In genomic region chr5:147509041-147509709, GRCh38 we compare ENCODE assay signal across 10 cellular contexts. TPM values are rescaled to one million over a fixed set of nuclear protein-coding genes. Genes with fewer than 3 reads are reported as not detected.
DNase-seq lines count a peak whose midpoint lies in the region; ATAC-seq and TF ChIP-seq lines count a peak whose summit lies in the region.
"Had no signal": no experiment of that assay in that cellular context is flagged by ENCODE, and none has a peak within 500 bp of the region (broad histone marks: within the 10 kb centered on the region; RNA-seq: fewer than 3 reads in every experiment).

No MANE protein-coding gene starts in this region.

- peak in 1 of 2 donors; percentile 16 for TF ChIP-seq POLR2A in suprapubic skin (IDR thresholded peaks at IDR 0.05)

- intact Hi-C loops in ascending aorta (cut with DNase I): loop anchor here (5.0 kb wide), 2 partner anchors 107 to 132 kb away; no protein-coding TSS in a partner anchor

- H3K27ac ChIP-seq in ascending aorta (peak overlapping the region; percentile 81 to 83), suprapubic skin (peak overlapping the region; percentile 56)

- DNase-seq in NCI-H2029 (lab: John Stamatoyannopoulos, UW) (peak; percentile 28), NCI-H2029 treated with DMSO at 0.1 percent for 48 hours (lab: John Stamatoyannopoulos, UW) (no peak), ascending aorta (ENCODE audit: low spot score in 2 of 2) (peak in 1 of 2 donors; percentile 80), iPS-NIHi7 (ENCODE audit: extremely low spot score) (peak; percentile 35), suprapubic skin (ENCODE audit: low spot score in 2 of 2) (peak; percentile 79 to 83), inferior parietal cortex (ENCODE audit: extremely low spot score) (no peak)
- DNase-seq: naive B cell had no signal

- no peaks in the 10 kb centered on the region for H3K27me3 ChIP-seq in ascending aorta
- peaks cover 11% of the 10 kb centered on the region for H3K27me3 ChIP-seq in suprapubic skin

- WGBS in suprapubic skin: 3% methylated on average over 19 of the region's 50 CpGs

- TF ChIP-seq EP300 in suprapubic skin (IDR thresholded peaks at IDR 0.05): no peak

- H3K36me3 ChIP-seq in ascending aorta: no peaks in the 10 kb centered on the region
- H3K36me3 ChIP-seq in suprapubic skin: no peaks in the 10 kb centered on the region

- ATAC-seq in HG02588 (IDR thresholded peaks at IDR 0.05; ENCODE audit: unreplicated experiment): no peak
- no peak for ATAC-seq in GM19035 (IDR thresholded peaks at IDR 0.05; ENCODE audit: unreplicated experiment)

- H3K9me3 ChIP-seq in ascending aorta: no peaks in the 10 kb centered on the region
- H3K9me3 ChIP-seq in suprapubic skin: no peaks in the 10 kb centered on the region

- TF ChIP-seq CTCF in ascending aorta (IDR thresholded peaks at IDR 0.05): no peak
- TF ChIP-seq CTCF in suprapubic skin (IDR thresholded peaks at IDR 0.05): no peak

- peak overlapping the region; percentile 65 to 70 for H3K4me3 ChIP-seq in ascending aorta
- H3K4me3 ChIP-seq in suprapubic skin: peak overlapping the region; percentile 65

- peaks cover 0 to 2% of the 10 kb centered on the region in 2 donors for H3K4me1 ChIP-seq in ascending aorta
- peaks cover 20% of the 10 kb centered on the region for H3K4me1 ChIP-seq in suprapubic skin

RNA-seq across cellular contexts. Expression of gene DPYSL3, which starts 0.7 kb away (rescaled TPM):
- 110 TPM for total RNA-seq in ascending aorta
- total RNA-seq in suprapubic skin: 10 to 100 TPM; 12.0 to 22.2 (median 16.6) TPM
- total RNA-seq: B cell had no signal

Comparison
In these comparisons a context has a peak if more than half of its experiments do, and no peak if none do; other contexts are left out.
1. DNase-seq: peak in NCI-H2029 (single experiment), iPS-NIHi7 (single experiment) and suprapubic skin (2 of 2); none in NCI-H2029 treated with DMSO at 0.1 percent for 48 hours (single experiment) and inferior parietal cortex (single experiment).